Comparison of ENCODE assay signal across 8 cellular contexts in genomic region chr16:28193530-28194423, GRCh38. TPM values are rescaled to one million over a fixed set of nuclear protein-coding genes. Genes with fewer than 3 reads are reported as not detected.
DNase-seq lines count a peak whose midpoint lies in the region; ATAC-seq and TF ChIP-seq lines count a peak whose summit lies in the region.

No MANE protein-coding gene starts in this region.

- intact Hi-C loops in adrenal gland (cut with DNase I) = no loop called here

- peaks cover 24% of the 10 kb centered on the region for H3K4me1 ChIP-seq in BLaER1
- peaks cover 7 to 31% of the 10 kb centered on the region in 2 donors for H3K4me1 ChIP-seq in adrenal gland (replicated peaks in 1 of 2)
- H3K4me1 ChIP-seq in mononuclear cell (ENCODE audit: insufficient read depth, low read length) = peaks cover 67% of the 10 kb centered on the region

- TF ChIP-seq POLR2A in adrenal gland (IDR thresholded peaks at IDR 0.05) = no peak

- H3K36me3 ChIP-seq in BLaER1 (peaks cover 65% of the 10 kb centered on the region), adrenal gland (replicated peaks in 1 of 2) (no peaks in the 10 kb centered on the region)

- H3K4me2 ChIP-seq in BLaER1 = peak overlapping the region; percentile 71

- H3K4me3 ChIP-seq in BLaER1 (no peak overlapping the region), adrenal gland (no peak overlapping the region), mononuclear cell (ENCODE audit: low read length) (peak overlapping the region; percentile 1)
- H3K4me3 ChIP-seq in Jurkat, Clone E6-1 (ENCODE audit: low read length) = peak overlapping the region; percentile 40

- H3K27ac ChIP-seq in BLaER1 = peak overlapping the region; percentile 14; the same call in 1 of the 2 replicates
- peak overlapping the region in 3 of 5 donors; percentile 22 to 66 (median 34) for H3K27ac ChIP-seq in adrenal gland

- WGBS in adrenal gland, 4 donors = 66 to 74% (median 70%) methylated on average over 14 of the region's 14 CpGs

- no peak overlapping the region for H3K9ac ChIP-seq in BLaER1

- peak; percentile 5 for ATAC-seq in GM19468 (IDR thresholded peaks at IDR 0.05; ENCODE audit: extremely low read depth, unreplicated experiment)

- DNase-seq in Jurkat, Clone E6-1 (ENCODE audit: low read depth, low spot score) = no peak
- DNase-seq in adrenal gland = no peak
- DNase-seq in HUDEP-2 (lab: John Stamatoyannopoulos, UW; ENCODE audit: unreplicated experiment in 76 of 76) = no peak
- no peak for DNase-seq in NK-92 (lab: John Stamatoyannopoulos, UW; ENCODE audit: unreplicated experiment)
- no peak for DNase-seq in NCI-H774 (lab: John Stamatoyannopoulos, UW)

- TF ChIP-seq CTCF in adrenal gland (IDR thresholded peaks at IDR 0.05) = no peak

- H3K27me3 ChIP-seq in BLaER1 = no peaks in the 10 kb centered on the region
- H3K27me3 ChIP-seq in adrenal gland = no peaks in the 10 kb centered on the region
- H3K27me3 ChIP-seq in mononuclear cell (ENCODE audit: insufficient read depth, low read length) = no peaks in the 10 kb centered on the region

- no peaks in the 10 kb centered on the region for H3K9me3 ChIP-seq in BLaER1
- H3K9me3 ChIP-seq in adrenal gland (replicated peaks in 1 of 3) = no peaks in the 10 kb centered on the region
- H3K9me3 ChIP-seq in mononuclear cell (ENCODE audit: low read depth, low read length) = no peaks in the 10 kb centered on the region

- H4K20me1 ChIP-seq in BLaER1 = peaks cover 100% of the 10 kb centered on the region

RNA-seq across cellular contexts. Expression of gene XPO6, which starts 18.0 kb away (rescaled TPM):
- polyA plus RNA-seq in Jurkat, Clone E6-1 (2012; ENCODE audit: insufficient read depth, insufficient read length) = 101 TPM
- total RNA-seq in adrenal gland (100 to 1,000 TPM in 3 of 8 donors, 10 to 100 TPM in 5; 61.1 to 194 (median 88.7) TPM), mononuclear cell (211 TPM)
- polyA plus RNA-seq in adrenal gland = 100 to 1,000 TPM in 1 of 3 donors, 10 to 100 TPM in 2; 95.5 to 109 (median 98.5) TPM

Comparison
In these comparisons a context has a peak if more than half of its experiments do, and no peak if none do; other contexts are left out.
1. H3K4me3 ChIP-seq: peak in Jurkat, Clone E6-1 (single experiment) and mononuclear cell (single experiment); none in BLaER1 (single experiment) and adrenal gland (0 of 4).